8 cellular contexts compared by ENCODE assay signal in genomic region chr5:173890195-173890951, GRCh38. TPM values are rescaled to one million over a fixed set of nuclear protein-coding genes. Genes with fewer than 3 reads are reported as not detected.
DNase-seq lines count a peak whose midpoint lies in the region; ATAC-seq, FAIRE-seq and TF ChIP-seq lines count a peak whose summit lies in the region.

No MANE protein-coding gene starts in this region.

- peaks cover 65% of the 10 kb centered on the region for H3K79me2 ChIP-seq in HepG2 (ENCODE audit: insufficient read depth, low read length)

- no peaks in the 10 kb centered on the region for H3K36me3 ChIP-seq in GM06990 (ENCODE audit: control insufficient read depth, insufficient read depth, low read length)
- no peaks in the 10 kb centered on the region for H3K36me3 ChIP-seq in HepG2 (replicated peaks in 1 of 2; ENCODE audit: control insufficient read depth in 1 of 2, insufficient read depth in 2 of 2, low read length in 2 of 2)

- WGBS in HepG2 (ENCODE audit: low lambda C conversion rate), result 13% methylated on average over 19 of the region's 19 CpGs

- no peak for FAIRE-seq in HepG2 (lab: Jason Lieb, UNC)

- no peak overlapping the region for H2AFZ ChIP-seq in HepG2 (ENCODE audit: low read length)

- H3K4me3 ChIP-seq in GM06990 (replicated peaks; ENCODE audit: low read depth, low read length) (peak overlapping the region; percentile 92), HepG2 (replicated peaks in 1 of 3; ENCODE audit: insufficient read depth in 1 of 3, low read depth in 2 of 3, low read length in 3 of 3) (peak overlapping the region; percentile 79 to 90 (median 81))

- H3K9ac ChIP-seq in HepG2 (ENCODE audit: insufficient read depth, low read depth, low read length), result peak overlapping the region; percentile 75

- TF ChIP-seq RAD21 in HepG2 (CRISPR knock-in tag; IDR thresholded peaks at IDR 0.05), result no peak

- TSS peak; percentile 79 for BruUV-seq in MCF 10A (replicated peaks; lab: Mats Ljungman, UMichigan)
- BruUV-seq in HepG2 (replicated peaks; lab: Mats Ljungman, UMichigan), result no TSS peak

- CTCF ChIA-PET in MCF 10A (lab: Yijun Ruan, JAX), result interaction anchor here (0.5 to 6.0 kb wide), 15 partner anchors 12 to 273 kb away, joined by 3 to 39 read pairs (median 4); partner anchors contain the start of gene BOD1
- CTCF ChIA-PET in HepG2 (lab: Yijun Ruan, JAX; ENCODE audit: low intra/inter-chr PET ratio, low total read pairs), result no interaction called here

- peak overlapping the region; percentile 46 for H3K27ac ChIP-seq in HepG2 (ENCODE audit: extremely low read length, insufficient read depth, low read length)

- intact Hi-C loops in MCF 10A (cut with micrococcal nuclease) (no loop called here), HepG2 (cut with micrococcal nuclease; ENCODE audit: unreplicated experiment) (no loop called here)

- peak overlapping the region; percentile 80 for H3K4me2 ChIP-seq in HepG2 (ENCODE audit: low read depth, low read length)

- peaks cover 25% of the 10 kb centered on the region for H3K36me3 Mint-ChIP-seq in MCF 10A (ENCODE audit: insufficient read depth, unreplicated experiment)

- no peaks in the 10 kb centered on the region for H3K9me3 ChIP-seq in HepG2 (ENCODE audit: low read length)

- peak overlapping the region; percentile 97 for H3K4me3 Mint-ChIP-seq in MCF 10A (ENCODE audit: unreplicated experiment)

- in situ Hi-C loops in HepG2 (cut with HindIII; ENCODE audit: extremely low pct_ligation_motif_present, low pct_unique_long_range_greater_than_20kb), result loop anchor here (5.0 kb wide), 1 partner anchor 82 kb away; no protein-coding TSS in a partner anchor

- no peak for TF ChIP-seq EP300 in HepG2 (IDR thresholded peaks at IDR 0.05; ENCODE audit: low read depth in 2 of 2, low read length in 2 of 2)
- TF ChIP-seq EP300 in HepG2 (CRISPR knock-in tag; IDR thresholded peaks at IDR 0.05; ENCODE audit: borderline replicate concordance), result no peak

- no peaks in the 10 kb centered on the region for H3K9me3 Mint-ChIP-seq in MCF 10A (ENCODE audit: unreplicated experiment)

- H4K20me1 ChIP-seq in HepG2 (ENCODE audit: insufficient read depth, low read length), result no peaks in the 10 kb centered on the region

- no peaks in the 10 kb centered on the region for H3K27me3 ChIP-seq in GM06990 (replicated peaks; ENCODE audit: control insufficient read depth, insufficient read depth, low read length)
- H3K27me3 ChIP-seq in HepG2 (ENCODE audit: control insufficient read depth in 1 of 2, insufficient read depth in 2 of 2, low read length in 2 of 2), result no peaks in the 10 kb centered on the region

- POLR2A ChIA-PET in MCF 10A (lab: Yijun Ruan, JAX), result interaction anchor here (0.6 to 10.1 kb wide), 27 partner anchors 11 to 597 kb away, joined by 3 to 176 read pairs (median 7); partner anchors contain the start of gene BOD1
- POLR2A ChIA-PET in HepG2 (lab: Yijun Ruan, JAX), result interaction anchor here (0.6 to 4.7 kb wide), 10 partner anchors 13 to 201 kb away, joined by 3 to 28 read pairs (median 5); no protein-coding TSS in a partner anchor

- peak in 1 of 2 experiments; percentile 21; a peak in 1 of 4 replicates for TF ChIP-seq POLR2A in HepG2 (IDR thresholded peaks at IDR 0.05; ENCODE audit: insufficient read depth in 1 of 2, low read depth in 2 of 2, low read length in 2 of 2)

- DNase-seq in GM06990 (ENCODE audit: extremely low read depth, insufficient read length) (no peak), NCI-H526 treated with DMSO at 0.1 percent for 48 hours (lab: John Stamatoyannopoulos, UW) (peak; percentile 47), MCF 10A (ENCODE audit: unreplicated experiment) (peak; percentile 11), HepG2 (ENCODE audit: low spot score) (no peak), superior temporal gyrus (ENCODE audit: extremely low spot score) (peak; percentile 76)

- H3K4me1 Mint-ChIP-seq in MCF 10A (ENCODE audit: insufficient read depth, unreplicated experiment), result peaks cover 40% of the 10 kb centered on the region

- no peak for TF ChIP-seq CTCF in GM06990 (IDR thresholded peaks at IDR 0.05; ENCODE audit: insufficient read depth, low read length, poor library complexity, severe bottlenecking)
- TF ChIP-seq CTCF in MCF 10A (IDR thresholded peaks at IDR 0.05; ENCODE audit: unreplicated experiment), result no peak
- no peak for TF ChIP-seq CTCF in HepG2 (CRISPR knock-in tag; IDR thresholded peaks at IDR 0.05)

- peaks cover 42% of the 10 kb centered on the region for H3K4me1 ChIP-seq in HepG2 (ENCODE audit: insufficient read depth, low read length)

- peak overlapping the region; percentile 77 for H3K27ac Mint-ChIP-seq in MCF 10A (ENCODE audit: low read depth, unreplicated experiment)

- ATAC-seq in HepG2, result peak; percentile 45
- ATAC-seq in GM19328 (IDR thresholded peaks at IDR 0.05; ENCODE audit: unreplicated experiment), result no peak
- ATAC-seq in GM21423 (IDR thresholded peaks at IDR 0.05; ENCODE audit: unreplicated experiment), result no peak
- ATAC-seq in GM21528 (IDR thresholded peaks at IDR 0.05; ENCODE audit: low FRiP score, unreplicated experiment), result no peak

- no peaks in the 10 kb centered on the region for H3K27me3 Mint-ChIP-seq in MCF 10A (ENCODE audit: insufficient read depth, unreplicated experiment)

TF ChIP-seq in HepG2, 621 proteins besides CTCF, POLR2A, EP300 and RAD21 (continues in another document):
- TF ChIP-seq SMARCE1 (IDR thresholded peaks at IDR 0.05; ENCODE audit: borderline replicate concordance), result no peak
- TF ChIP-seq, protein P1, sequence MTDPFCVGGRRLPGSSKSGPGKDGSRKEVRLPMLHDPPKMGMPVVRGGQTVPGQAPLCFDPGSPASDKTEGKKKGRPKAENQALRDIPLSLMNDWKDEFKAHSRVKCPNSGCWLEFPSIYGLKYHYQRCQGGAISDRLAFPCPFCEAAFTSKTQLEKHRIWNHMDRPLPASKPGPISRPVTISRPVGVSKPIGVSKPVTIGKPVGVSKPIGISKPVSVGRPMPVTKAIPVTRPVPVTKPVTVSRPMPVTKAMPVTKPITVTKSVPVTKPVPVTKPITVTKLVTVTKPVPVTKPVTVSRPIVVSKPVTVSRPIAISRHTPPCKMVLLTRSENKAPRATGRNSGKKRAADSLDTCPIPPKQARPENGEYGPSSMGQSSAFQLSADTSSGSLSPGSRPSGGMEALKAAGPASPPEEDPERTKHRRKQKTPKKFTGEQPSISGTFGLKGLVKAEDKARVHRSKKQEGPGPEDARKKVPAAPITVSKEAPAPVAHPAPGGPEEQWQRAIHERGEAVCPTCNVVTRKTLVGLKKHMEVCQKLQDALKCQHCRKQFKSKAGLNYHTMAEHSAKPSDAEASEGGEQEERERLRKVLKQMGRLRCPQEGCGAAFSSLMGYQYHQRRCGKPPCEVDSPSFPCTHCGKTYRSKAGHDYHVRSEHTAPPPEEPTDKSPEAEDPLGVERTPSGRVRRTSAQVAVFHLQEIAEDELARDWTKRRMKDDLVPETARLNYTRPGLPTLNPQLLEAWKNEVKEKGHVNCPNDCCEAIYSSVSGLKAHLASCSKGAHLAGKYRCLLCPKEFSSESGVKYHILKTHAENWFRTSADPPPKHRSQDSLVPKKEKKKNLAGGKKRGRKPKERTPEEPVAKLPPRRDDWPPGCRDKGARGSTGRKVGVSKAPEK (CRISPR knock-in tag; IDR thresholded peaks at IDR 0.05; ENCODE audit: borderline replicate concordance), result no peak
- TF ChIP-seq TCF7L2 (IDR thresholded peaks at IDR 0.05; ENCODE audit: low read depth, low read length), result no peak
- no peak for TF ChIP-seq FLYWCH1 (CRISPR knock-in tag; IDR thresholded peaks at IDR 0.05)
- TF ChIP-seq HES4 (CRISPR knock-in tag; IDR thresholded peaks at IDR 0.05; ENCODE audit: borderline replicate concordance), result no peak
- TF ChIP-seq ZBTB42 (CRISPR knock-in tag; IDR thresholded peaks at IDR 0.05), result no peak
- TF ChIP-seq MED1 (CRISPR knock-in tag; IDR thresholded peaks at IDR 0.05), result peak; percentile 31; the same call in 1 of the 2 replicates
- TF ChIP-seq RFX1 (IDR thresholded peaks at IDR 0.05), result no peak
- 0 out of 2 replicates have a peak, but pooled peaks have one; percentile 22 for TF ChIP-seq IRF9 (CRISPR knock-in tag; IDR thresholded peaks at IDR 0.05; ENCODE audit: borderline replicate concordance)
- TF ChIP-seq NR2F2 (IDR thresholded peaks at IDR 0.05; ENCODE audit: borderline replicate concordance, low read depth), result no peak

RNA-seq across cellular contexts. Expression of gene CPEB4, which starts 2.2 kb away (rescaled TPM):
- total RNA-seq in MCF 10A (2022), result 86.7 and 99.0 TPM in 2 replicates
- total RNA-seq in HepG2 (2016; rRNA removed; fragmentation: Illumina TruSeq; extraction: Trizol), result 7.7 and 8.3 TPM in 2 replicates
- 1.8 and 3.2 TPM in 2 replicates for total RNA-seq in HepG2 (2016; cell fraction: cytosol; rRNA removed; fragmentation: Illumina TruSeq; extraction: Trizol; ENCODE audit: low read depth)
- total RNA-seq in HepG2 (2016; cell fraction: insoluble cytoplasmic fraction; rRNA removed; fragmentation: Illumina TruSeq; extraction: Trizol), result 8.3 and 11.9 TPM in 2 replicates
- total RNA-seq in HepG2 (2016; cell fraction: membrane; rRNA removed; fragmentation: Illumina TruSeq; extraction: Trizol), result 3.4 and 3.7 TPM in 2 replicates
- 13.4 and 15.2 TPM in 2 replicates for total RNA-seq in HepG2 (2016; cell fraction: nucleus; rRNA removed; fragmentation: Illumina TruSeq; extraction: Trizol)
- polyA plus RNA-seq in HepG2 (2011; rRNA removed), result 25.0 and 26.7 TPM in 2 replicates
- 15.9 and 21.3 TPM in 2 replicates for polyA plus RNA-seq in HepG2 (2011; cell fraction: cytosol; rRNA removed)
- 38.4 and 39.5 TPM in 2 replicates for polyA plus RNA-seq in HepG2 (2011; cell fraction: nucleus; rRNA removed)
- 21.1 and 22.8 TPM in 2 replicates for polyA plus RNA-seq in HepG2 (2012)
- 0.06 and 0.08 TPM in 2 replicates for polyA plus RNA-seq in HepG2 (2016; cell fraction: cytosol; fragmentation: Illumina TruSeq; extraction: Trizol; ENCODE audit: low read depth)
- polyA plus RNA-seq in HepG2 (2016; cell fraction: insoluble cytoplasmic fraction; fragmentation: Illumina TruSeq; extraction: Trizol; ENCODE audit: low read depth), result 5.3 and 5.4 TPM in 2 replicates
- 0.40 and 0.56 TPM in 2 replicates for polyA plus RNA-seq in HepG2 (2016; cell fraction: membrane; fragmentation: Illumina TruSeq; extraction: Trizol; ENCODE audit: low read depth)
- polyA plus RNA-seq in HepG2 (2016; cell fraction: nucleus; fragmentation: Illumina TruSeq; extraction: Trizol; ENCODE audit: insufficient read depth, low read depth), result 8.8 and 10.3 TPM in 2 replicates
- polyA minus RNA-seq in HepG2 (2011; rRNA and poly(A)+ RNA removed; ENCODE audit: low replicate concordance), result 100 and 104 TPM in 2 replicates
- 49.4 and 55.2 TPM in 2 replicates for polyA minus RNA-seq in HepG2 (2011; cell fraction: cytosol; rRNA and poly(A)+ RNA removed)
- polyA minus RNA-seq in HepG2 (2011; cell fraction: nucleus; rRNA and poly(A)+ RNA removed), result 151 and 216 TPM in 2 replicates

Comparison
In these comparisons a context has a peak if more than half of its experiments do, and no peak if none do; other contexts are left out.
1. DNase-seq: peak in NCI-H526 treated with DMSO at 0.1 percent for 48 hours (single experiment), MCF 10A (single experiment) and superior temporal gyrus (single experiment); none in GM06990 (single experiment) and HepG2 (single experiment).